In genomic region chr16:82651921-82652601, GRCh38 we compare ENCODE assay signal across 8 cellular contexts. TPM values are rescaled to one million over a fixed set of nuclear protein-coding genes. Genes with fewer than 3 reads are reported as not detected.
A peak's percentile ranks its signal among the peaks of the same experiment; 100 is the strongest.
DNase-seq lines count a peak whose midpoint lies in the region; ATAC-seq and TF ChIP-seq lines count a peak whose summit lies in the region.

No MANE protein-coding gene starts in this region.

- H3K4me3 Mint-ChIP-seq in natural killer cell treated with Interleukin-12 subunit alpha and Interleukin-12 subunit beta and Interleukin-15 and Interleukin-18, amount 100 ng/mL, for 72 hours: peak overlapping the region; percentile 76
- no peak overlapping the region for H3K4me3 Mint-ChIP-seq in natural killer cell
- peak overlapping the region; percentile 62 for H3K4me3 Mint-ChIP-seq in T-helper 2 cell treated with Interferon-gamma antibody and Interleukin-4, amounts not matched to agents 5 μg/mL and 100 μg/mL, for 36 hours
- no peak overlapping the region for H3K4me3 Mint-ChIP-seq in type B pancreatic cell

- ATAC-seq in natural killer cell treated with Interleukin-12 subunit alpha and Interleukin-12 subunit beta and Interleukin-15 and Interleukin-18, amount 100 ng/mL, for 72 hours: no peak
- ATAC-seq in natural killer cell: no peak
- ATAC-seq in HG03097 (IDR thresholded peaks at IDR 0.05; ENCODE audit: low FRiP score, unreplicated experiment): peak; percentile 35

- intact Hi-C loops in natural killer cell (cut with micrococcal nuclease): loop anchor here (5.0 kb wide), 1 partner anchor 285 kb away; no protein-coding TSS in a partner anchor
- intact Hi-C loops in posterior vena cava (cut with DNase I): no loop called here

- no peak for DNase-seq in natural killer cell treated with Interleukin-12 subunit alpha and Interleukin-12 subunit beta and Interleukin-15 and Interleukin-18, amount 100 ng/mL, for 72 hours (ENCODE audit: low spot score)
- DNase-seq in natural killer cell (no peak), type B pancreatic cell (ENCODE audit: extremely low spot score, unreplicated experiment) (no peak), posterior vena cava (ENCODE audit: low spot score) (no peak), HK-2 (ENCODE audit: unreplicated experiment) (no peak), anterior cingulate cortex (lab: John Stamatoyannopoulos, UW) (no peak)
- no peak for DNase-seq in T-helper 2 cell treated with Interferon-gamma antibody and Interleukin-4, amounts not matched to agents 5 μg/mL and 100 μg/mL, for 36 hours (ENCODE audit: low spot score)

- H3K27me3 Mint-ChIP-seq in natural killer cell treated with Interleukin-12 subunit alpha and Interleukin-12 subunit beta and Interleukin-15 and Interleukin-18, amount 100 ng/mL, for 72 hours: peaks cover 7 to 11% of the 10 kb centered on the region in 2 donors
- peaks cover 0 to 10% of the 10 kb centered on the region in 2 donors for H3K27me3 Mint-ChIP-seq in natural killer cell (ENCODE audit: low read depth in 2 of 2)
- H3K27me3 Mint-ChIP-seq in T-helper 2 cell treated with Interferon-gamma antibody and Interleukin-4, amounts not matched to agents 5 μg/mL and 100 μg/mL, for 36 hours (ENCODE audit: low read depth): peaks cover 8% of the 10 kb centered on the region
- peaks cover 9% of the 10 kb centered on the region for H3K27me3 Mint-ChIP-seq in type B pancreatic cell

- peaks cover 26 to 63% of the 10 kb centered on the region in 2 donors for H3K4me1 Mint-ChIP-seq in natural killer cell treated with Interleukin-12 subunit alpha and Interleukin-12 subunit beta and Interleukin-15 and Interleukin-18, amount 100 ng/mL, for 72 hours (ENCODE audit: low read depth in 2 of 2)
- H3K4me1 Mint-ChIP-seq in natural killer cell: peaks cover 33 to 38% of the 10 kb centered on the region in 2 donors
- H3K4me1 Mint-ChIP-seq in T-helper 2 cell treated with Interferon-gamma antibody and Interleukin-4, amounts not matched to agents 5 μg/mL and 100 μg/mL, for 36 hours (ENCODE audit: low read depth): peaks cover 75% of the 10 kb centered on the region
- peaks cover 16% of the 10 kb centered on the region for H3K4me1 Mint-ChIP-seq in type B pancreatic cell (ENCODE audit: unreplicated experiment)

- H3K27ac Mint-ChIP-seq in natural killer cell treated with Interleukin-12 subunit alpha and Interleukin-12 subunit beta and Interleukin-15 and Interleukin-18, amount 100 ng/mL, for 72 hours: peak overlapping the region; percentile 85 to 93
- H3K27ac Mint-ChIP-seq in natural killer cell (peak overlapping the region in 1 of 2 donors; percentile 32), type B pancreatic cell (peak overlapping the region; percentile 54)
- peak overlapping the region; percentile 92 for H3K27ac Mint-ChIP-seq in T-helper 2 cell treated with Interferon-gamma antibody and Interleukin-4, amounts not matched to agents 5 μg/mL and 100 μg/mL, for 36 hours

- TF ChIP-seq CTCF in natural killer cell (IDR thresholded peaks at IDR 0.05): no peak
- TF ChIP-seq CTCF in type B pancreatic cell (conservative IDR thresholded peaks at IDR 0.05): no peak

- H3K9me3 Mint-ChIP-seq in natural killer cell treated with Interleukin-12 subunit alpha and Interleukin-12 subunit beta and Interleukin-15 and Interleukin-18, amount 100 ng/mL, for 72 hours: peaks cover 3% of the 10 kb centered on the region
- H3K9me3 Mint-ChIP-seq in natural killer cell (no peaks in the 10 kb centered on the region), type B pancreatic cell (no peaks in the 10 kb centered on the region)
- H3K9me3 Mint-ChIP-seq in T-helper 2 cell treated with Interferon-gamma antibody and Interleukin-4, amounts not matched to agents 5 μg/mL and 100 μg/mL, for 36 hours: peaks cover 5% of the 10 kb centered on the region

- H3K36me3 Mint-ChIP-seq in natural killer cell treated with Interleukin-12 subunit alpha and Interleukin-12 subunit beta and Interleukin-15 and Interleukin-18, amount 100 ng/mL, for 72 hours: no peaks in the 10 kb centered on the region
- no peaks in the 10 kb centered on the region for H3K36me3 Mint-ChIP-seq in natural killer cell
- peaks cover 3% of the 10 kb centered on the region for H3K36me3 Mint-ChIP-seq in T-helper 2 cell treated with Interferon-gamma antibody and Interleukin-4, amounts not matched to agents 5 μg/mL and 100 μg/mL, for 36 hours (ENCODE audit: low read depth)
- no peaks in the 10 kb centered on the region for H3K36me3 Mint-ChIP-seq in type B pancreatic cell

RNA-seq across cellular contexts. Expression of gene CDH13, which starts 25.3 kb away (rescaled TPM):
- not detected for total RNA-seq in natural killer cell treated with Interleukin-12 subunit alpha and Interleukin-12 subunit beta and Interleukin-15 and Interleukin-18, amount 100 ng/mL, for 72 hours
- not detected for total RNA-seq in natural killer cell
- total RNA-seq in type B pancreatic cell (ENCODE audit: low replicate concordance): 3.1 and 46.4 TPM in 2 replicates
- total RNA-seq in posterior vena cava: 10 to 100 TPM; 32.0 to 81.7 TPM

Comparison
In these comparisons a context has a peak if more than half of its experiments do, and no peak if none do; other contexts are left out.
1. H3K4me3 Mint-ChIP-seq: peak in natural killer cell treated with Interleukin-12 subunit alpha and Interleukin-12 subunit beta and Interleukin-15 and Interleukin-18, amount 100 ng/mL, for 72 hours (single experiment) and T-helper 2 cell treated with Interferon-gamma antibody and Interleukin-4, amounts not matched to agents 5 μg/mL and 100 μg/mL, for 36 hours (single experiment); none in natural killer cell (single experiment) and type B pancreatic cell (single experiment).